Comparison of ENCODE assay signal across 24 cellular contexts in the genomic region with DNA sequence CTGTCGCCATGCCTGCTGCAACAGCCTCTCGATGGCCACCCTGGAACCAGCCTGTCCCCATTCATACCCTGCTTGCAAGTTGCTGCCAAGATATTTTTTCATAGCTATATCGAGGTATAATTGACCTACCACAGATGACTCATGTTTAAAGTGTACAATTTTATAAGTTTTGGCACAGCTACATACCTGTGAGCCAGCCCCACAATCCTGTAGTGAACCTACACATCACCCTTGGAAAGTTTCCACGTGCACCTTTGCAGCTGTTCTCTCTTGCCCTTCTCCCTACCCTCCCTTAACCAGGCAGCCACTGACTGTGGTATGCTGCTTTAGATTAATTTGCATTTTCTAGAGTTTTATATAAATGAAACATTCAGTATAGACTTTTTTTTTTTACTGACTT. TPM values are rescaled to one million over a fixed set of nuclear protein-coding genes. Genes with fewer than 3 reads are reported as not detected.
DNase-seq lines count a peak whose midpoint lies in the region; ATAC-seq and TF ChIP-seq lines count a peak whose summit lies in the region.
"Had no signal": no experiment of that assay in that cellular context is flagged by ENCODE, and none has a peak within 500 bp of the region (broad histone marks: within the 10 kb centered on the region; RNA-seq: fewer than 3 reads in every experiment).

No MANE protein-coding gene starts in this region.

- H3K36me3 ChIP-seq in right atrium auricular region = no peaks in the 10 kb centered on the region

- DNase-seq in COR-L47 (lab: John Stamatoyannopoulos, UW) (peak; percentile 8), LoVo (ENCODE audit: low spot score) (peak; percentile 40), RWPE1 (ENCODE audit: low spot score) (peak; percentile 46), epithelial cell of prostate (ENCODE audit: low read depth, low spot score) (peak; percentile 37), NCI-H146 treated with DMSO at 0.1 percent for 48 hours (lab: John Stamatoyannopoulos, UW; ENCODE audit: unreplicated experiment) (no peak), right atrium auricular region (ENCODE audit: low spot score) (no peak)
- DNase-seq: DMS153, DND-41, GM23248, H7, IMR-90, KG1, MV-4-11, NCI-H1105, NCI-H146, NCI-H2029, NCI-H226, NCI-H510A, RPMI8226, SHP77 treated with DMSO at 0.1 percent for 48 hours had no signal

- TF ChIP-seq CTCF in RWPE1 (conservative IDR thresholded peaks at IDR 0.05; ENCODE audit: low read depth) = no peak
- no peak for TF ChIP-seq CTCF in right atrium auricular region (IDR thresholded peaks at IDR 0.05)

- H3K27ac ChIP-seq in RWPE1 (no peak overlapping the region), epithelial cell of prostate (no peak overlapping the region), right atrium auricular region (no peak overlapping the region)
- H3K27ac ChIP-seq: GM23248 had no signal

- POLR2A ChIA-PET in RWPE1 (lab: Yijun Ruan, JAX; ENCODE audit: low non-redundant PET) = no interaction called here

- H3K27me3 ChIP-seq in right atrium auricular region = no peaks in the 10 kb centered on the region

- H3K4me1 ChIP-seq in right atrium auricular region = no peaks in the 10 kb centered on the region

- CTCF ChIA-PET in RWPE1 (lab: Yijun Ruan, JAX) = interaction anchor here (0.6 kb wide), 1 partner anchor 316 kb away, joined by 4 read pairs; no protein-coding TSS in a partner anchor

- H3K9me3 ChIP-seq in right atrium auricular region = no peaks in the 10 kb centered on the region

- ATAC-seq in GM18873 (IDR thresholded peaks at IDR 0.05; ENCODE audit: low FRiP score, unreplicated experiment) (no peak), HG02798 (IDR thresholded peaks at IDR 0.05; ENCODE audit: poor library complexity, unreplicated experiment) (no peak)

- H3K4me3 ChIP-seq in right atrium auricular region = no peak overlapping the region
- H3K4me3 ChIP-seq: GM23248 had no signal

RNA-seq across cellular contexts. Expression of gene KCNJ6, which starts 23.0 kb away (rescaled TPM):
- not detected for total RNA-seq in right atrium auricular region
- total RNA-seq: A172; GM23248; H7; T-helper 1 cell treated with Interleukin-12 subunit alpha and Interleukin-12 subunit beta and Interleukin-4 antibody, amounts not matched to agents 30 ng/mL and 1 ng/mL, for 36 hours had no signal

Comparison
In these comparisons a context has a peak if more than half of its experiments do, and no peak if none do; other contexts are left out.
1. DNase-seq: peak in COR-L47 (single experiment), LoVo (single experiment), RWPE1 (single experiment) and epithelial cell of prostate (single experiment); none in NCI-H146 treated with DMSO at 0.1 percent for 48 hours (single experiment) and right atrium auricular region (single experiment).